9 cellular contexts compared by ENCODE assay signal in the genomic region with DNA sequence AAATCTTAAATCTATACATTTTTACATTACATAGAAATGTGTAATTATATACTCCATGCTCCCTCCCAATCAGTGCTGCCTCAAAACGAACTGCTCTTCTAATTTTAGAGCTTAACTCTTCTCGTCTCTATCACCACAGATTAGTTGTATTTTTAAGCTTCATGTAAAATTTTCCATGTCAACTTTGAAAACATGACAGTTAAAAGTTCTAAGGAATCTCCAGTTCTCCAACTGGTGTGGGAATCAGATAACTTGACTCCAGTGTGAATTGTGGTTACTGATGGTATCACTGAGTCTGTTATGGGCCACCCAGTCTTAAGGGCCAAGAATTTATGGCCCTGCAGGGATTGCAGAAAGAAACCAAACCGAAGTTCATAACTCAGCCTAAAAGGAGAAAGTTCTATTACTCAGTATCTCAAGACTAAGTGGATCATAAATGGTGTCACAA. TPM values are rescaled to one million over a fixed set of nuclear protein-coding genes. Genes with fewer than 3 reads are reported as not detected.
DNase-seq lines count a peak whose midpoint lies in the region; FAIRE-seq and TF ChIP-seq lines count a peak whose summit lies in the region.
"Had no signal": no experiment of that assay in that cellular context is flagged by ENCODE, and none has a peak within 500 bp of the region (broad histone marks: within the 10 kb centered on the region; RNA-seq: fewer than 3 reads in every experiment).

No MANE protein-coding gene starts in this region.

- TF ChIP-seq POLR2A in spleen (IDR thresholded peaks at IDR 0.05) (no peak), GM12892 (IDR thresholded peaks at IDR 0.05; ENCODE audit: low read depth, low read length) (no peak)

- no peaks in the 10 kb centered on the region for H3K9me3 ChIP-seq in spleen

- peaks cover 0 to 8% (median 0%) of the 10 kb centered on the region in 6 donors for H3K36me3 ChIP-seq in spleen

- peak overlapping the region in 7 of 8 donors; percentile 93 to 98 (median 97) for H3K27ac ChIP-seq in spleen

- intact Hi-C loops in spleen (cut with DNase I; ENCODE audit: low total_unique reads), result loop anchor here (5.0 kb wide), 1 partner anchor 35 kb away; no protein-coding TSS in a partner anchor

- TF ChIP-seq CTCF in fibroblast of the aortic adventitia (IDR thresholded peaks at IDR 0.05; ENCODE audit: insufficient read depth, low read length), result no peak
- no peak for TF ChIP-seq CTCF in spleen (IDR thresholded peaks at IDR 0.05 in 8 of 11, conservative IDR thresholded peaks at IDR 0.05 in 3 of 11)

- H3K4me3 ChIP-seq in fibroblast of the aortic adventitia (ENCODE audit: low read depth, low read length) (no peak overlapping the region), spleen (no peak overlapping the region)

- DNase-seq in HT-29 (ENCODE audit: low spot score) (peak; percentile 47), SW480 (ENCODE audit: low spot score) (peak; percentile 68), fibroblast of the aortic adventitia (ENCODE audit: low read depth) (peak; percentile 42), spleen (no peak), GM12892 (ENCODE audit: insufficient read length) (no peak), NCI-H526 (lab: John Stamatoyannopoulos, UW) (no peak), DMS114 treated with DMSO at 0.1 percent for 48 hours (lab: John Stamatoyannopoulos, UW; ENCODE audit: unreplicated experiment) (no peak)
- DNase-seq: central memory CD4-positive, alpha-beta T cell; NCI-H510A had no signal

- H3K4me1 ChIP-seq in spleen, result peaks cover 39 to 74% (median 54%) of the 10 kb centered on the region in 6 donors

- H3K27me3 ChIP-seq in spleen (replicated peaks in 1 of 7), result no peaks in the 10 kb centered on the region

- WGBS in spleen, 5 donors, result 34 to 49% (median 43%) methylated on average over 3 of the region's 3 CpGs

- no peak for FAIRE-seq in GM12892 (lab: Jason Lieb, UNC)

RNA-seq across cellular contexts. Expression of a gene that starts 31.7 kb away (rescaled TPM):
- total RNA-seq in HT-29 (2014; rRNA removed; shearing (Covaris generic)), result 49.6 and 54.3 TPM in 2 replicates
- 75.9 and 132 TPM in 2 replicates for total RNA-seq in fibroblast of the aortic adventitia (ENCODE audit: low replicate concordance)
- 100 to 1,000 TPM; 132 to 215 (median 140) TPM for total RNA-seq in spleen
- polyA plus RNA-seq in spleen, result 10 to 100 TPM; 11.5 to 20.4 (median 14.5) TPM
- 41.5 TPM for polyA plus RNA-seq in GM12892 (2012; ENCODE audit: missing spikeins)

Comparison
In these comparisons a context has a peak if more than half of its experiments do, and no peak if none do; other contexts are left out.
1. DNase-seq: peak in HT-29 (single experiment), SW480 (single experiment) and fibroblast of the aortic adventitia (single experiment); none in spleen (single experiment), GM12892 (single experiment), NCI-H526 (0 of 2) and DMS114 treated with DMSO at 0.1 percent for 48 hours (single experiment).